20 cellular contexts compared by ENCODE assay signal in the genomic region with DNA sequence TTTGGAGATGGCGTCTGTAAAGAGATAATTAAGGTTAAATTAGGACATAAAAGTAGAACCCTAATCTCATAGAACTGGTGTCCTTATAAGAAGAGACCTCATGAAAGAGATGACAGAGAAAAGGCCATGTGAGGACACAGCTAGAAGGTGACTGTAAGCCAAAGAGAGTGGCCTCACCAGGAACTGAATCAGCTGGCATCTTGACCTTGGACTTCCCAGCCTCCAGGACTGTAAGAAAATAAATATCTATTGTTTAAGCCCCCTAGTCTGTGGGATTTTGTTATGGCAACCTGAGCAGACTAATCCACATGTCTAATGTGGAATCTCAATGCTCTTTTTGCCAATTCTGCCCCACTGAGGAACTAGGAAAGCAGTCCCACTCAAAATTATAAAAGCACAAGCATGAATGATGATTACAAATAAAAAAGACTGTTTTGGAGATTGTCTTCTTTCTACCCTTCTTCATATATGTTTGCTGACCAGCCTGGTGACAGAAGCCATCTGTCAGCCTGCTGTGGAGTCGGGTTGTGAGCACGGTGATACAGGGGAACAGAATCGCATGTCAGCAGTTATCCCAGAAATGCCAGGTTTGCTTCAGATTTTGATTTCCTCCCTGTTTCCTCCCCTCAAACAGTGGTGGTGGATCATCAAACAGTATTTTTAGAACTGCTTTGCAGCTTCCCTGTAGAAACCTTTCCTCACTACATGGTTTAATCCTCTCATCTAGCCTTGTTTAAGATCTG. TPM values are rescaled to one million over a fixed set of nuclear protein-coding genes. Genes with fewer than 3 reads are reported as not detected.
A peak's percentile ranks its signal among the peaks of the same experiment; 100 is the strongest.
DNase-seq lines count a peak whose midpoint lies in the region; ATAC-seq, FAIRE-seq and TF ChIP-seq lines count a peak whose summit lies in the region.
"Had no signal": no experiment of that assay in that cellular context is flagged by ENCODE, and none has a peak within 500 bp of the region (broad histone marks: within the 10 kb centered on the region; RNA-seq: fewer than 3 reads in every experiment).

No MANE protein-coding gene starts in this region.

- no peaks in the 10 kb centered on the region for H3K27me3 Mint-ChIP-seq in activated naive CD8-positive, alpha-beta T cell
- H3K27me3 Mint-ChIP-seq in activated naive CD8-positive, alpha-beta T cell treated with anti-CD3 and anti-CD28 coated beads for 36 hours, result no peaks in the 10 kb centered on the region
- no peaks in the 10 kb centered on the region for H3K27me3 Mint-ChIP-seq in type B pancreatic cell

- TF ChIP-seq RAD21 in HepG2 (CRISPR knock-in tag; IDR thresholded peaks at IDR 0.05), result no peak

- peaks cover 26% of the 10 kb centered on the region for H3K36me3 Mint-ChIP-seq in activated naive CD8-positive, alpha-beta T cell
- peaks cover 62% of the 10 kb centered on the region for H3K36me3 Mint-ChIP-seq in activated naive CD8-positive, alpha-beta T cell treated with anti-CD3 and anti-CD28 coated beads for 36 hours
- H3K36me3 Mint-ChIP-seq in type B pancreatic cell, result peaks cover 19% of the 10 kb centered on the region

- H3K4me3 Mint-ChIP-seq in activated naive CD8-positive, alpha-beta T cell, result no peak overlapping the region
- no peak overlapping the region for H3K4me3 Mint-ChIP-seq in activated naive CD8-positive, alpha-beta T cell treated with anti-CD3 and anti-CD28 coated beads for 36 hours
- no peak overlapping the region for H3K4me3 Mint-ChIP-seq in type B pancreatic cell

- H3K79me2 ChIP-seq in HepG2 (ENCODE audit: insufficient read depth, low read length) (no peaks in the 10 kb centered on the region), osteoblast (ENCODE audit: insufficient read depth, low read length) (peaks cover 3% of the 10 kb centered on the region)

- CTCF ChIA-PET in HepG2 (lab: Yijun Ruan, JAX; ENCODE audit: low intra/inter-chr PET ratio, low total read pairs), result no interaction called here

- in situ Hi-C loops in HepG2 (cut with HindIII; ENCODE audit: extremely low pct_ligation_motif_present, low pct_unique_long_range_greater_than_20kb), result no loop called here

- H2AFZ ChIP-seq in HepG2 (ENCODE audit: low read length), result no peak overlapping the region
- no peak overlapping the region for H2AFZ ChIP-seq in osteoblast (ENCODE audit: low read length)

- H3K9me3 ChIP-seq in HepG2 (ENCODE audit: low read length) (peaks cover 18% of the 10 kb centered on the region), osteoblast (ENCODE audit: low read depth, low read length) (no peaks in the 10 kb centered on the region), vagina (no peaks in the 10 kb centered on the region)
- H3K9me3 ChIP-seq: MG63 had no signal

- TF ChIP-seq CTCF in cardiac fibroblast (IDR thresholded peaks at IDR 0.05; ENCODE audit: low read depth, low read length), result no peak
- TF ChIP-seq CTCF in HepG2 (CRISPR knock-in tag; IDR thresholded peaks at IDR 0.05), result no peak
- no peak for TF ChIP-seq CTCF in type B pancreatic cell (conservative IDR thresholded peaks at IDR 0.05)
- no peak for TF ChIP-seq CTCF in osteoblast (IDR thresholded peaks at IDR 0.05; ENCODE audit: extremely low read depth, low read depth, low read length)
- no peak for TF ChIP-seq CTCF in vagina (IDR thresholded peaks at IDR 0.05)

- no peak for ATAC-seq in HepG2
- ATAC-seq: stimulated activated naive CD8-positive, alpha-beta T cell treated with anti-CD3 and anti-CD28 coated beads, Interleukin-15, Interleukin-2, amounts not matched to agents 100 U/mL and 50 U/mL, for 24 hours had no signal

- TF ChIP-seq POLR2A in HepG2 (IDR thresholded peaks at IDR 0.05; ENCODE audit: insufficient read depth in 1 of 2, low read depth in 2 of 2, low read length in 2 of 2), result no peak
- TF ChIP-seq POLR2A in vagina (IDR thresholded peaks at IDR 0.05), result no peak

- POLR2A ChIA-PET in HepG2 (lab: Yijun Ruan, JAX), result no interaction called here

- H3K36me3 ChIP-seq in HepG2 (replicated peaks in 1 of 2; ENCODE audit: control insufficient read depth in 1 of 2, insufficient read depth in 2 of 2, low read length in 2 of 2), result no peaks in the 10 kb centered on the region; a peak in 1 of 5 replicates
- H3K36me3 ChIP-seq in osteoblast (ENCODE audit: insufficient read depth, low read length), result no peaks in the 10 kb centered on the region
- no peaks in the 10 kb centered on the region for H3K36me3 ChIP-seq in vagina
- H3K36me3 ChIP-seq: HAP-1, MG63 had no signal

- intact Hi-C loops in HepG2 (cut with micrococcal nuclease; ENCODE audit: unreplicated experiment), result no loop called here
- intact Hi-C loops in vagina (cut with DNase I), result no loop called here

- no peak overlapping the region for H3K4me3 ChIP-seq in cardiac fibroblast (replicated peaks in 1 of 2; ENCODE audit: low read depth in 2 of 2, low read length in 2 of 2)
- H3K4me3 ChIP-seq in HepG2 (replicated peaks in 1 of 3; ENCODE audit: insufficient read depth in 1 of 3, low read depth in 2 of 3, low read length in 3 of 3), result no peak overlapping the region
- no peak overlapping the region for H3K4me3 ChIP-seq in osteoblast (ENCODE audit: insufficient read depth, low read length)
- no peak overlapping the region for H3K4me3 ChIP-seq in vagina
- H3K4me3 ChIP-seq: HAP-1, MG63 had no signal

- H3K27ac ChIP-seq in HepG2 (ENCODE audit: extremely low read length, insufficient read depth, low read length) (no peak overlapping the region), osteoblast (ENCODE audit: low read depth, low read length) (no peak overlapping the region), vagina (no peak overlapping the region)

- H3K4me1 ChIP-seq in HepG2 (ENCODE audit: insufficient read depth, low read length) (no peaks in the 10 kb centered on the region), osteoblast (ENCODE audit: insufficient read depth, low read length) (peaks cover 12% of the 10 kb centered on the region), vagina (peaks cover 23% of the 10 kb centered on the region)

- peak overlapping the region; percentile 52 for H3K27ac Mint-ChIP-seq in activated naive CD8-positive, alpha-beta T cell
- no peak overlapping the region for H3K27ac Mint-ChIP-seq in activated naive CD8-positive, alpha-beta T cell treated with anti-CD3 and anti-CD28 coated beads for 36 hours
- peak overlapping the region; percentile 84 for H3K27ac Mint-ChIP-seq in type B pancreatic cell

- H3K4me2 ChIP-seq in HepG2 (ENCODE audit: low read depth, low read length), result no peak overlapping the region
- no peak overlapping the region for H3K4me2 ChIP-seq in osteoblast (ENCODE audit: insufficient read depth, low read length)

- no TSS peak for BruUV-seq in HepG2 (replicated peaks; lab: Mats Ljungman, UMichigan)

- 0 out of 2 replicates have a peak, but pooled peaks cover 3% of the 10 kb centered on the region for H4K20me1 ChIP-seq in HepG2 (ENCODE audit: insufficient read depth, low read length)
- H4K20me1 ChIP-seq in osteoblast (ENCODE audit: insufficient read depth, low read length), result peaks cover 14% of the 10 kb centered on the region

- H3K27me3 ChIP-seq in HepG2 (ENCODE audit: control insufficient read depth in 1 of 2, insufficient read depth in 2 of 2, low read length in 2 of 2) (no peaks in the 10 kb centered on the region), osteoblast (ENCODE audit: insufficient read depth, low read length) (no peaks in the 10 kb centered on the region), vagina (no peaks in the 10 kb centered on the region)
- H3K27me3 ChIP-seq: MG63 had no signal

- H3K9ac ChIP-seq in HepG2 (ENCODE audit: insufficient read depth, low read depth, low read length), result no peak overlapping the region

- 94% methylated on average over 4 of the region's 4 CpGs for WGBS in HepG2 (ENCODE audit: low lambda C conversion rate)

- no peak for FAIRE-seq in HepG2 (lab: Jason Lieb, UNC)
- FAIRE-seq: GM19239 had no signal

- peaks cover 62% of the 10 kb centered on the region for H3K4me1 Mint-ChIP-seq in activated naive CD8-positive, alpha-beta T cell (ENCODE audit: low read depth)
- H3K4me1 Mint-ChIP-seq in activated naive CD8-positive, alpha-beta T cell treated with anti-CD3 and anti-CD28 coated beads for 36 hours, result peaks cover 31% of the 10 kb centered on the region
- H3K4me1 Mint-ChIP-seq in type B pancreatic cell (ENCODE audit: unreplicated experiment), result peaks cover 43% of the 10 kb centered on the region

- peaks cover 5% of the 10 kb centered on the region for H3K9me3 Mint-ChIP-seq in activated naive CD8-positive, alpha-beta T cell (ENCODE audit: low read depth)
- peaks cover 19% of the 10 kb centered on the region for H3K9me3 Mint-ChIP-seq in activated naive CD8-positive, alpha-beta T cell treated with anti-CD3 and anti-CD28 coated beads for 36 hours
- peaks cover 30% of the 10 kb centered on the region for H3K9me3 Mint-ChIP-seq in type B pancreatic cell

- TF ChIP-seq EP300 in HepG2 (IDR thresholded peaks at IDR 0.05; ENCODE audit: low read depth in 2 of 2, low read length in 2 of 2), result no peak
- no peak for TF ChIP-seq EP300 in HepG2 (CRISPR knock-in tag; IDR thresholded peaks at IDR 0.05; ENCODE audit: borderline replicate concordance)

- no peak for DNase-seq in activated naive CD8-positive, alpha-beta T cell treated with anti-CD3 and anti-CD28 coated beads for 36 hours
- DNase-seq in cardiac fibroblast (ENCODE audit: low read depth in 2 of 2) (peak; percentile 16 to 37), HepG2 (ENCODE audit: low spot score) (no peak), type B pancreatic cell (ENCODE audit: extremely low spot score, unreplicated experiment) (no peak), osteoblast (ENCODE audit: insufficient read length, low spot score, missing footprints) (no peak), vagina (ENCODE audit: extremely low spot score in 2 of 2) (no peak), NCI-H2107 (lab: John Stamatoyannopoulos, UW) (no peak)
- DNase-seq: ACHN; activated CD4-positive, CD25-positive, alpha-beta regulatory T cell; activated CD8-positive, alpha-beta memory T cell treated with anti-CD3 and anti-CD28 coated beads for 24 hours; amniotic stem cell; head of caudate nucleus; MG63; NCI-H187; NCI-H446 treated with DMSO at 0.1 percent for 48 hours; SHP77; stimulated activated naive CD8-positive, alpha-beta T cell treated with anti-CD3 and anti-CD28 coated beads, Interleukin-15, Interleukin-2, amounts not matched to agents 100 U/mL and 50 U/mL, for 24 hours had no signal

RNA-seq across cellular contexts. Expression of gene INPP4A, which starts 54.2 kb away (rescaled TPM):
- total RNA-seq in activated naive CD8-positive, alpha-beta T cell treated with anti-CD3 and anti-CD28 coated beads for 36 hours, result 10 to 100 TPM; 31.6 to 31.9 TPM
- total RNA-seq in HepG2 (2016; rRNA removed; fragmentation: Illumina TruSeq; extraction: Trizol) (7.9 and 10.9 TPM in 2 replicates), type B pancreatic cell (ENCODE audit: low replicate concordance) (29.5 and 37.6 TPM in 2 replicates), osteoblast (25.7 and 25.9 TPM in 2 replicates), vagina (38.1 TPM)
- 1.4 and 2.1 TPM in 2 replicates for total RNA-seq in HepG2 (2016; cell fraction: cytosol; rRNA removed; fragmentation: Illumina TruSeq; extraction: Trizol; ENCODE audit: low read depth)
- total RNA-seq in HepG2 (2016; cell fraction: insoluble cytoplasmic fraction; rRNA removed; fragmentation: Illumina TruSeq; extraction: Trizol), result 7.9 and 10.3 TPM in 2 replicates
- total RNA-seq in HepG2 (2016; cell fraction: membrane; rRNA removed; fragmentation: Illumina TruSeq; extraction: Trizol), result 5.0 and 5.2 TPM in 2 replicates
- 15.4 and 17.5 TPM in 2 replicates for total RNA-seq in HepG2 (2016; cell fraction: nucleus; rRNA removed; fragmentation: Illumina TruSeq; extraction: Trizol)
- 10.1 and 14.2 TPM in 2 replicates for polyA plus RNA-seq in HepG2 (2011; rRNA removed)
- polyA plus RNA-seq in HepG2 (2011; cell fraction: cytosol; rRNA removed), result 6.9 and 8.5 TPM in 2 replicates
- 48.2 and 51.5 TPM in 2 replicates for polyA plus RNA-seq in HepG2 (2011; cell fraction: nucleus; rRNA removed)
- 7.2 and 8.8 TPM in 2 replicates for polyA plus RNA-seq in HepG2 (2012)
- polyA plus RNA-seq in HepG2 (2016; cell fraction: cytosol; fragmentation: Illumina TruSeq; extraction: Trizol; ENCODE audit: low read depth), result 0.58 and 0.63 TPM in 2 replicates
- 4.8 and 5.7 TPM in 2 replicates for polyA plus RNA-seq in HepG2 (2016; cell fraction: insoluble cytoplasmic fraction; fragmentation: Illumina TruSeq; extraction: Trizol; ENCODE audit: low read depth)
- polyA plus RNA-seq in HepG2 (2016; cell fraction: membrane; fragmentation: Illumina TruSeq; extraction: Trizol; ENCODE audit: low read depth), result 1.7 and 1.9 TPM in 2 replicates
- polyA plus RNA-seq in HepG2 (2016; cell fraction: nucleus; fragmentation: Illumina TruSeq; extraction: Trizol; ENCODE audit: insufficient read depth, low read depth), result 13.1 and 16.7 TPM in 2 replicates
- 53.3 and 60.1 TPM in 2 replicates for polyA minus RNA-seq in HepG2 (2011; rRNA and poly(A)+ RNA removed; ENCODE audit: low replicate concordance)
- polyA minus RNA-seq in HepG2 (2011; cell fraction: cytosol; rRNA and poly(A)+ RNA removed), result 8.1 and 11.8 TPM in 2 replicates
- polyA minus RNA-seq in HepG2 (2011; cell fraction: nucleus; rRNA and poly(A)+ RNA removed), result 56.7 and 68.1 TPM in 2 replicates

Comparison
In these comparisons a context has a peak if more than half of its experiments do, and no peak if none do; other contexts are left out.
1. DNase-seq: peak in cardiac fibroblast (2 of 2); none in activated naive CD8-positive, alpha-beta T cell treated with anti-CD3 and anti-CD28 coated beads for 36 hours (single experiment), HepG2 (single experiment), type B pancreatic cell (single experiment), osteoblast (single experiment), vagina (0 of 2) and NCI-H2107 (single experiment).